In the genomic region with DNA sequence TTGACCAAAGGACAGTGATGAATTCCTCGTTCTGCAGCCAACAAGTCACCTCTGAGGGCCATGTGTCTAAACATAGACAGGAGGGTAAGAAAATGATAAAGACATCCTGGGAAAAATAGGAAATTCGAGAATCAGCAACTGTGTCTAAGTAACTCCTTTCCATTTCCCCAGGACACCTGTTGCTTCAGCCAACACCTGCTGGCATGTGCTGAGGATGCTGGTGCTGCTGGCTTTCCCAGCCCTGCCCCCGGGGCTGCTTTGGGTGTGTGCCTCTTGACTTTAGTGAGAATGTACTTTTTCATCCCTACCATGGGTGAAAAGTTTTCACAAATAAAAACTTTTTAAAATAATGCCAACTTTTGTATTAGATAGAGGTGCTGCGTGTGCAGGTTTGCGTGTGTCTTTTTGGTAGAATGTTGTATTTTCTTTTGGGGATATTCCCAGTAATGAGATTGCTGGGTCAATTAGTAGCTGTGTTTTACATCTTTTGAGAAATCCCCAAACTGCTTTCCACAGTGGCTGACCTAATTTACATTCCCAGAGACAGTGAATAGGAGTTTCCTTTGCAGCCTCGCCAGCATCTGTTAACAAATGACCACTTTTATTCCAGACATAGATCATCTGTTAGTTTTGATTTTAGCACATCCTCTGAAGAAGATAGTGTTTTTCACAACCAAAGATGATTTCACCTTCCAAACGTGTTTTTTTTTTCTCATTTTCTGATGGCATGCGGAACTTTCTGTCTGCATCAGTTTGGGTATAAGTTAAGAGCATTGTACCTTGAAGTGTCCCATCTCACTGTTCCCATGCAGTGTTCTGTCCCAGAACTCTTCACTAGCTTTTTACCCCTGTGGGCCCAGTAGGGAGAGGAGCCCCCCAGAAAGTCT, we compare ENCODE assay signal across 15 cellular contexts.
DNase-seq lines count a peak whose midpoint lies in the region; ATAC-seq, FAIRE-seq and TF ChIP-seq lines count a peak whose summit lies in the region.
"Had no signal": no experiment of that assay in that cellular context is flagged by ENCODE, and none has a peak within 500 bp of the region (broad histone marks: within the 10 kb centered on the region; RNA-seq: fewer than 3 reads in every experiment).

No MANE protein-coding gene starts in this region.

- 60 to 64% (median 62%) methylated on average over 8 of the region's 8 CpGs for WGBS in heart left ventricle, 4 donors

- no peaks in the 10 kb centered on the region for H3K9me3 Mint-ChIP-seq in stimulated activated naive B cell treated with anti-CD40 and anti-IgM and Interleukin-4, amounts not matched to agents 10 μg/mL and 1 μg/mL and 100 μg/mL, for 72 hours
- H3K9me3 Mint-ChIP-seq: CD4-positive, alpha-beta memory T cell; endodermal cell had no signal

- DNase-seq in GM19239 (ENCODE audit: insufficient read length, low spot score) (no peak), SK-N-MC (ENCODE audit: low read depth, low spot score) (no peak), AML-193 (lab: John Stamatoyannopoulos, UW) (no peak), heart left ventricle (no peak)
- no peak for DNase-seq in stimulated activated naive B cell treated with anti-CD40 and anti-IgM and Interleukin-4, amounts not matched to agents 10 μg/mL and 1 μg/mL and 100 μg/mL, for 72 hours
- DNase-seq: CD4-positive, alpha-beta memory T cell; endodermal cell; hypothalamus; midbrain; NCI-H1694 treated with DMSO at 0.1 percent for 48 hours; stimulated activated CD8-positive, alpha-beta memory T cell treated with anti-CD3 and anti-CD28 coated beads, Interleukin-4, amount 100 ng/mL, for 48 hours had no signal

- no peak overlapping the region for H3K4me3 Mint-ChIP-seq in stimulated activated naive B cell treated with anti-CD40 and anti-IgM and Interleukin-4, amounts not matched to agents 10 μg/mL and 1 μg/mL and 100 μg/mL, for 72 hours
- H3K4me3 Mint-ChIP-seq: endodermal cell had no signal

- TF ChIP-seq CTCF in heart left ventricle (IDR thresholded peaks at IDR 0.05), result no peak

- H3K4me1 ChIP-seq in heart left ventricle, result no peaks in the 10 kb centered on the region

- H3K27me3 Mint-ChIP-seq in stimulated activated naive B cell treated with anti-CD40 and anti-IgM and Interleukin-4, amounts not matched to agents 10 μg/mL and 1 μg/mL and 100 μg/mL, for 72 hours, result peaks cover 10 to 20% of the 10 kb centered on the region in 2 donors

- peak; percentile 50 for ATAC-seq in GM18498 (IDR thresholded peaks at IDR 0.05; ENCODE audit: unreplicated experiment)
- ATAC-seq in HG02840 (IDR thresholded peaks at IDR 0.05; ENCODE audit: low FRiP score, unreplicated experiment), result peak; percentile 73
- ATAC-seq in heart left ventricle, result no peak
- ATAC-seq in GM21737 (IDR thresholded peaks at IDR 0.05; ENCODE audit: unreplicated experiment), result no peak
- ATAC-seq in stimulated activated naive B cell treated with anti-CD40 and anti-IgM and Interleukin-4, amounts not matched to agents 10 μg/mL and 1 μg/mL and 100 μg/mL, for 72 hours (replicated peaks), result no peak

- peak; percentile 82 for FAIRE-seq in GM19239 (lab: Jason Lieb, UNC)
- FAIRE-seq: RCC 7860 had no signal

- no peak overlapping the region for H3K27ac Mint-ChIP-seq in stimulated activated naive B cell treated with anti-CD40 and anti-IgM and Interleukin-4, amounts not matched to agents 10 μg/mL and 1 μg/mL and 100 μg/mL, for 72 hours
- H3K27ac Mint-ChIP-seq: CD4-positive, alpha-beta memory T cell; endodermal cell had no signal

- intact Hi-C loops in heart left ventricle (cut with DNase I), result no loop called here

- no peaks in the 10 kb centered on the region for H3K36me3 Mint-ChIP-seq in stimulated activated naive B cell treated with anti-CD40 and anti-IgM and Interleukin-4, amounts not matched to agents 10 μg/mL and 1 μg/mL and 100 μg/mL, for 72 hours
- H3K36me3 Mint-ChIP-seq: CD4-positive, alpha-beta memory T cell had no signal

- H3K36me3 ChIP-seq in SK-N-MC (ENCODE audit: insufficient read depth, low read length) (no peaks in the 10 kb centered on the region), heart left ventricle (no peaks in the 10 kb centered on the region)

- H3K9me3 ChIP-seq in SK-N-MC (ENCODE audit: low read depth, low read length) (no peaks in the 10 kb centered on the region), heart left ventricle (no peaks in the 10 kb centered on the region)

- no peak overlapping the region for H3K9ac ChIP-seq in SK-N-MC (ENCODE audit: insufficient read length)

- 0 out of 2 replicates have a peak overlapping the region, but pooled peaks have one; percentile 16 for H3K4me3 ChIP-seq in SK-N-MC
- no peak overlapping the region for H3K4me3 ChIP-seq in heart left ventricle

- no peak for TF ChIP-seq POLR2A in heart left ventricle (IDR thresholded peaks at IDR 0.05)

- H3K27me3 ChIP-seq in heart left ventricle, result no peaks in the 10 kb centered on the region

- H3K4me1 Mint-ChIP-seq in stimulated activated naive B cell treated with anti-CD40 and anti-IgM and Interleukin-4, amounts not matched to agents 10 μg/mL and 1 μg/mL and 100 μg/mL, for 72 hours, result peaks cover 3 to 5% of the 10 kb centered on the region in 2 donors

- H3K27ac ChIP-seq in SK-N-MC, result peak overlapping the region; percentile 51
- H3K27ac ChIP-seq in heart left ventricle, result no peak overlapping the region

Comparison
In these comparisons a context has a peak if more than half of its experiments do, and no peak if none do; other contexts are left out.
1. ATAC-seq: peak in GM18498 (single experiment) and HG02840 (single experiment); none in heart left ventricle (0 of 4), GM21737 (single experiment) and stimulated activated naive B cell treated with anti-CD40 and anti-IgM and Interleukin-4, amounts not matched to agents 10 μg/mL and 1 μg/mL and 100 μg/mL, for 72 hours (0 of 2).